1 cellular context compared by ENCODE assay signal in the genomic region with DNA sequence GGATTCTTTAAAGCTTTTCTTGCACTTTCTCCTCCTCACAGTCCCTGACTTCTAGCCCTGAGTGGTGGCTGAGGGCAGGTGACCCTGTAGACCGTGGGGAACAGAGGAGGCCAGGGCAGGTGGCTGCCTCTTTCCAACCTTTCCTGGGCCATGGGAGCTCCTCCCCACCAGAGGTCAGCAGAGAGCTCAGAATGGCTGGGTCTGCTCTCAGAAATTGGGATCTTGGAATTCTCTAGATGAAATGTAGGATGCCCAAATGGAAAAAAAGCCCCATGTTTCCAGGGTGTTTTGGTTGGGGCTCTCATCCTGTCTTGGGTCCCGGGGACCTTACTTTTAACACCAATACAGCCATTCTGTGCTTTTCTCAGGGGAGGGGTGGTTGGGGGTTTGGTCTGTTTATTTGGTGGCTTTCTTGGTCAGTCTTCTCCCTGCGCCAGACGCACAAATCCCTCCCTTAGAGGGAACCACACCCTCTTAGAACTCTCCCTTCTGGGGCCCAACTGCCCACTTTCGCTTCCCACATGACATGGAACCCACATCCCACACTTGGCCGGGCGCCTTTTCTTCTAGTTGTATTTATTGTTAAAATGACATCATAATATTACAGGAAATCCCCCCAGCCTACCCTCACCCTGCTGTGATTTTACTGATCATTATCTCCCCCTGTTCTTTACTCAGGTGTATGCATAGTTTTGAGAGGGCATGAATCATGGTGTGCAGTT.
TF ChIP-seq lines count a peak whose summit lies in the region.

No MANE protein-coding gene starts in this region.

TF ChIP-seq in HepG2, 621 proteins besides CTCF, POLR2A, EP300 and RAD21 (continued from another document and continues in another):
- TF ChIP-seq, protein P1, sequence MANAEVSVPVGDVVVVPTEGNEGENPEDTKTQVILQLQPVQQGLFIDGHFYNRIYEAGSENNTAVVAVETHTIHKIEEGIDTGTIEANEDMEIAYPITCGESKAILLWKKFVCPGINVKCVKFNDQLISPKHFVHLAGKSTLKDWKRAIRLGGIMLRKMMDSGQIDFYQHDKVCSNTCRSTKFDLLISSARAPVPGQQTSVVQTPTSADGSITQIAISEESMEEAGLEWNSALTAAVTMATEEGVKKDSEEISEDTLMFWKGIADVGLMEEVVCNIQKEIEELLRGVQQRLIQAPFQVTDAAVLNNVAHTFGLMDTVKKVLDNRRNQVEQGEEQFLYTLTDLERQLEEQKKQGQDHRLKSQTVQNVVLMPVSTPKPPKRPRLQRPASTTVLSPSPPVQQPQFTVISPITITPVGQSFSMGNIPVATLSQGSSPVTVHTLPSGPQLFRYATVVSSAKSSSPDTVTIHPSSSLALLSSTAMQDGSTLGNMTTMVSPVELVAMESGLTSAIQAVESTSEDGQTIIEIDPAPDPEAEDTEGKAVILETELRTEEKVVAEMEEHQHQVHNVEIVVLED (CRISPR knock-in tag; IDR thresholded peaks at IDR 0.05; ENCODE audit: borderline replicate concordance): 0 out of 2 replicates have a peak, but pooled peaks have one; percentile 31
- no peak for TF ChIP-seq ZNF839 (CRISPR knock-in tag; IDR thresholded peaks at IDR 0.05; ENCODE audit: borderline replicate concordance)
- no peak for TF ChIP-seq ZNF546 (CRISPR knock-in tag; conservative IDR thresholded peaks at IDR 0.05)
- TF ChIP-seq USF2 (IDR thresholded peaks at IDR 0.05; ENCODE audit: low read depth, low read length): no peak
- no peak for TF ChIP-seq USF2 (CRISPR knock-in tag; IDR thresholded peaks at IDR 0.05; ENCODE audit: borderline replicate concordance)
- no peak for TF ChIP-seq SAP130 (CRISPR knock-in tag; IDR thresholded peaks at IDR 0.05; ENCODE audit: low read depth)
- TF ChIP-seq GATAD1 (CRISPR knock-in tag; IDR thresholded peaks at IDR 0.05): peak; percentile 29; the same call in 1 of the 2 replicates
- TF ChIP-seq HBP1 (CRISPR knock-in tag; IDR thresholded peaks at IDR 0.05; ENCODE audit: low read depth): no peak
- no peak for TF ChIP-seq RARG (CRISPR knock-in tag; IDR thresholded peaks at IDR 0.05; ENCODE audit: low read depth)
- TF ChIP-seq SRY (CRISPR knock-in tag; IDR thresholded peaks at IDR 0.05): no peak
- no peak for TF ChIP-seq EHMT2 (IDR thresholded peaks at IDR 0.05; ENCODE audit: borderline replicate concordance, low read depth, low read length)
- no peak for TF ChIP-seq GTF2F1 (IDR thresholded peaks at IDR 0.05; ENCODE audit: low read length)
- TF ChIP-seq, protein P2, sequence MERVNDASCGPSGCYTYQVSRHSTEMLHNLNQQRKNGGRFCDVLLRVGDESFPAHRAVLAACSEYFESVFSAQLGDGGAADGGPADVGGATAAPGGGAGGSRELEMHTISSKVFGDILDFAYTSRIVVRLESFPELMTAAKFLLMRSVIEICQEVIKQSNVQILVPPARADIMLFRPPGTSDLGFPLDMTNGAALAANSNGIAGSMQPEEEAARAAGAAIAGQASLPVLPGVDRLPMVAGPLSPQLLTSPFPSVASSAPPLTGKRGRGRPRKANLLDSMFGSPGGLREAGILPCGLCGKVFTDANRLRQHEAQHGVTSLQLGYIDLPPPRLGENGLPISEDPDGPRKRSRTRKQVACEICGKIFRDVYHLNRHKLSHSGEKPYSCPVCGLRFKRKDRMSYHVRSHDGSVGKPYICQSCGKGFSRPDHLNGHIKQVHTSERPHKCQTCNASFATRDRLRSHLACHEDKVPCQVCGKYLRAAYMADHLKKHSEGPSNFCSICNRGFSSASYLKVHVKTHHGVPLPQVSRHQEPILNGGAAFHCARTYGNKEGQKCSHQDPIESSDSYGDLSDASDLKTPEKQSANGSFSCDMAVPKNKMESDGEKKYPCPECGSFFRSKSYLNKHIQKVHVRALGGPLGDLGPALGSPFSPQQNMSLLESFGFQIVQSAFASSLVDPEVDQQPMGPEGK (CRISPR knock-in tag; IDR thresholded peaks at IDR 0.05): no peak
- TF ChIP-seq ZNF644 (CRISPR knock-in tag; IDR thresholded peaks at IDR 0.05; ENCODE audit: low read depth): no peak
- TF ChIP-seq HOXA7 (CRISPR knock-in tag; IDR thresholded peaks at IDR 0.05): no peak
- TF ChIP-seq ISL2 (CRISPR knock-in tag; IDR thresholded peaks at IDR 0.05): 0 out of 2 replicates have a peak, but pooled peaks have one; percentile 18
- no peak for TF ChIP-seq ZNF292 (CRISPR knock-in tag; IDR thresholded peaks at IDR 0.05; ENCODE audit: borderline replicate concordance, low read depth)
- no peak for TF ChIP-seq YY1 (IDR thresholded peaks at IDR 0.05; ENCODE audit: insufficient read depth, insufficient replicate concordance, low read depth, low read length)
- TF ChIP-seq PHB2 (IDR thresholded peaks at IDR 0.05; ENCODE audit: partially characterized antibody): no peak
- no peak for TF ChIP-seq SOX13 (IDR thresholded peaks at IDR 0.05)
- TF ChIP-seq SOX13 (CRISPR knock-in tag; conservative IDR thresholded peaks at IDR 0.05 in 1 of 2, IDR thresholded peaks at IDR 0.05 in 1 of 2): no peak
- no peak for TF ChIP-seq SMARCC2 (IDR thresholded peaks at IDR 0.05)
- TF ChIP-seq CCAR2 (optimal IDR thresholded peaks at IDR 0.05; ENCODE audit: low read depth, low read length): no peak
- TF ChIP-seq GZF1 (CRISPR knock-in tag; IDR thresholded peaks at IDR 0.05): no peak
- TF ChIP-seq GABPB1 (CRISPR knock-in tag; IDR thresholded peaks at IDR 0.05): no peak
- peak; percentile 29; the same call in 1 of the 2 replicates for TF ChIP-seq ZNF263 (CRISPR knock-in tag; IDR thresholded peaks at IDR 0.05)
- peak; percentile 33; the same call in 1 of the 2 replicates for TF ChIP-seq KAT8 (CRISPR knock-in tag; IDR thresholded peaks at IDR 0.05)
- TF ChIP-seq TGIF2 (CRISPR knock-in tag; IDR thresholded peaks at IDR 0.05): no peak
- no peak for TF ChIP-seq CC2D1A (CRISPR knock-in tag; IDR thresholded peaks at IDR 0.05)
- TF ChIP-seq, protein P3, sequence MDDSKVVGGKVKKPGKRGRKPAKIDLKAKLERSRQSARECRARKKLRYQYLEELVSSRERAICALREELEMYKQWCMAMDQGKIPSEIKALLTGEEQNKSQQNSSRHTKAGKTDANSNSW (CRISPR knock-in tag; IDR thresholded peaks at IDR 0.05; ENCODE audit: borderline replicate concordance): 0 out of 2 replicates have a peak, but pooled peaks have one; percentile 43
- TF ChIP-seq SNAPC2 (CRISPR knock-in tag; IDR thresholded peaks at IDR 0.05): no peak
- TF ChIP-seq RCOR2 (CRISPR knock-in tag; IDR thresholded peaks at IDR 0.05): no peak
- peak; percentile 49; the same call in 1 of the 2 replicates for TF ChIP-seq SALL1 (CRISPR knock-in tag; IDR thresholded peaks at IDR 0.05)
- TF ChIP-seq ATAD3A (CRISPR knock-in tag; IDR thresholded peaks at IDR 0.05): no peak
- no peak for TF ChIP-seq NFYC (CRISPR knock-in tag; IDR thresholded peaks at IDR 0.05)
- TF ChIP-seq NR0B2 (CRISPR knock-in tag; IDR thresholded peaks at IDR 0.05): no peak
- no peak for TF ChIP-seq IKZF1 (IDR thresholded peaks at IDR 0.05)
- TF ChIP-seq ZNF883 (CRISPR knock-in tag; IDR thresholded peaks at IDR 0.05; ENCODE audit: not compliant biosample characterization): no peak
- TF ChIP-seq XRCC5 (optimal IDR thresholded peaks at IDR 0.05; ENCODE audit: low read length): peak; percentile 93
- no peak for TF ChIP-seq JUN (CRISPR knock-in tag; IDR thresholded peaks at IDR 0.05)
- TF ChIP-seq MEIS1 (CRISPR knock-in tag; IDR thresholded peaks at IDR 0.05; ENCODE audit: borderline replicate concordance): no peak
- no peak for TF ChIP-seq ZNF737 (CRISPR knock-in tag; IDR thresholded peaks at IDR 0.05; ENCODE audit: borderline replicate concordance)
- TF ChIP-seq, protein P4, sequence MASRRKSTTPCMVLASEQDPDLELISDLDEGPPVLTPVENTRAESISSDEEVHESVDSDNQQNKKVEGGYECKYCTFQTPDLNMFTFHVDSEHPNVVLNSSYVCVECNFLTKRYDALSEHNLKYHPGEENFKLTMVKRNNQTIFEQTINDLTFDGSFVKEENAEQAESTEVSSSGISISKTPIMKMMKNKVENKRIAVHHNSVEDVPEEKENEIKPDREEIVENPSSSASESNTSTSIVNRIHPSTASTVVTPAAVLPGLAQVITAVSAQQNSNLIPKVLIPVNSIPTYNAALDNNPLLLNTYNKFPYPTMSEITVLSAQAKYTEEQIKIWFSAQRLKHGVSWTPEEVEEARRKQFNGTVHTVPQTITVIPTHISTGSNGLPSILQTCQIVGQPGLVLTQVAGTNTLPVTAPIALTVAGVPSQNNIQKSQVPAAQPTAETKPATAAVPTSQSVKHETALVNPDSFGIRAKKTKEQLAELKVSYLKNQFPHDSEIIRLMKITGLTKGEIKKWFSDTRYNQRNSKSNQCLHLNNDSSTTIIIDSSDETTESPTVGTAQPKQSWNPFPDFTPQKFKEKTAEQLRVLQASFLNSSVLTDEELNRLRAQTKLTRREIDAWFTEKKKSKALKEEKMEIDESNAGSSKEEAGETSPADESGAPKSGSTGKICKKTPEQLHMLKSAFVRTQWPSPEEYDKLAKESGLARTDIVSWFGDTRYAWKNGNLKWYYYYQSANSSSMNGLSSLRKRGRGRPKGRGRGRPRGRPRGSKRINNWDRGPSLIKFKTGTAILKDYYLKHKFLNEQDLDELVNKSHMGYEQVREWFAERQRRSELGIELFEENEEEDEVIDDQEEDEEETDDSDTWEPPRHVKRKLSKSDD (CRISPR knock-in tag; IDR thresholded peaks at IDR 0.05; ENCODE audit: low read depth): no peak
- no peak for TF ChIP-seq SIX4 (CRISPR knock-in tag; IDR thresholded peaks at IDR 0.05)
- peak; percentile 97 for TF ChIP-seq STAG1 (CRISPR knock-in tag; IDR thresholded peaks at IDR 0.05)
- no peak for TF ChIP-seq ZNF329 (CRISPR knock-in tag; IDR thresholded peaks at IDR 0.05; ENCODE audit: low read depth)
- TF ChIP-seq ATF1 (CRISPR knock-in tag; IDR thresholded peaks at IDR 0.05): no peak
- TF ChIP-seq ZNF674 (CRISPR knock-in tag; IDR thresholded peaks at IDR 0.05; ENCODE audit: low read depth): no peak
- TF ChIP-seq MBD4 (IDR thresholded peaks at IDR 0.05; ENCODE audit: borderline replicate concordance, low read length): no peak
- TF ChIP-seq ZHX2 (IDR thresholded peaks at IDR 0.05; ENCODE audit: low read depth): no peak
- no peak for TF ChIP-seq ZHX2 (CRISPR knock-in tag; IDR thresholded peaks at IDR 0.05; ENCODE audit: borderline replicate concordance)
- no peak for TF ChIP-seq PHF5A (CRISPR knock-in tag; IDR thresholded peaks at IDR 0.05; ENCODE audit: low read depth, unreplicated experiment)
